ENCODE assay signal across 12 cellular contexts in genomic region chr19:12833418-12833746, GRCh38. TPM values are rescaled to one million over a fixed set of nuclear protein-coding genes. Genes with fewer than 3 reads are reported as not detected.
DNase-seq lines count a peak whose midpoint lies in the region; ATAC-seq and TF ChIP-seq lines count a peak whose summit lies in the region.
"Had no signal": no experiment of that assay in that cellular context is flagged by ENCODE, and none has a peak within 500 bp of the region (broad histone marks: within the 10 kb centered on the region; RNA-seq: fewer than 3 reads in every experiment).

No MANE protein-coding gene starts in this region.

- no peak for TF ChIP-seq EP300 in upper lobe of left lung (IDR thresholded peaks at IDR 0.05)

- BruUV-seq in PC-9 (replicated peaks; lab: Mats Ljungman, UMichigan): no TSS peak

- peak overlapping the region; percentile 82 for H3K4me2 ChIP-seq in PC-9

- H3K4me1 ChIP-seq in heart right ventricle (peaks cover 4 to 30% (median 12%) of the 10 kb centered on the region in 9 donors), PC-9 (replicated peaks; ENCODE audit: insufficient read depth) (peaks cover 14% of the 10 kb centered on the region), iPS-15b (ENCODE audit: control insufficient read depth, insufficient read depth, low read length) (peaks cover 2% of the 10 kb centered on the region), upper lobe of left lung (peaks cover 18 to 44% (median 22%) of the 10 kb centered on the region in 4 donors)

- WGBS in heart right ventricle, 2 donors: 0 to 1% methylated on average over 6 of the region's 6 CpGs
- WGBS in upper lobe of left lung, 2 donors: 0 to 11% methylated on average over 1 of the region's 6 CpGs

- CTCF ChIA-PET in PC-9 (lab: Charles Lee): no interaction called here

- ATAC-seq in heart right ventricle: no peak
- no peak for ATAC-seq in Right ventricle myocardium inferior
- ATAC-seq in upper lobe of left lung (ENCODE audit: low FRiP score in 2 of 2): no peak
- no peak for ATAC-seq in HG02852 (IDR thresholded peaks at IDR 0.05; ENCODE audit: unreplicated experiment)
- ATAC-seq in GM19035 (IDR thresholded peaks at IDR 0.05; ENCODE audit: unreplicated experiment): no peak

- no peaks in the 10 kb centered on the region for H4K20me1 ChIP-seq in PC-9 (ENCODE audit: insufficient read depth)

- H3K4me3 ChIP-seq in heart right ventricle: peak overlapping the region in 7 of 10 donors; percentile 29 to 51 (median 42)
- H3K4me3 ChIP-seq in PC-9: peak overlapping the region; percentile 45; the same call in 1 of the 2 replicates
- peak overlapping the region; percentile 43 for H3K4me3 ChIP-seq in iPS-15b (ENCODE audit: low read depth, low read length)
- H3K4me3 ChIP-seq in upper lobe of left lung: peak overlapping the region in 3 of 4 donors; percentile 42 to 53 (median 45)

- no peaks in the 10 kb centered on the region for H3K36me3 ChIP-seq in heart right ventricle
- H3K36me3 ChIP-seq in PC-9 (ENCODE audit: low read depth): no peaks in the 10 kb centered on the region
- no peaks in the 10 kb centered on the region for H3K36me3 ChIP-seq in iPS-15b (ENCODE audit: control insufficient read depth, insufficient read depth, low read length)
- H3K36me3 ChIP-seq in upper lobe of left lung: no peaks in the 10 kb centered on the region
- H3K36me3 ChIP-seq: SJSA1, thyroid gland had no signal

- no peak overlapping the region for H3K27ac ChIP-seq in heart right ventricle
- H3K27ac ChIP-seq in PC-9: no peak overlapping the region
- no peak overlapping the region for H3K27ac ChIP-seq in upper lobe of left lung
- H3K27ac ChIP-seq: SJSA1, thyroid gland had no signal

- intact Hi-C loops in heart right ventricle (cut with DNase I) (no loop called here), Right ventricle myocardium inferior (cut with DNase I) (no loop called here), PC-9 (cut with micrococcal nuclease; ENCODE audit: unreplicated experiment) (no loop called here)

- H3K9me2 ChIP-seq in PC-9 (ENCODE audit: insufficient read depth): no peaks in the 10 kb centered on the region

- no peak overlapping the region for H3K9ac ChIP-seq in iPS-15b (ENCODE audit: low read depth, low read length)

- TF ChIP-seq CTCF in heart right ventricle (IDR thresholded peaks at IDR 0.05) (no peak), PC-9 (conservative IDR thresholded peaks at IDR 0.05) (no peak), upper lobe of left lung (IDR thresholded peaks at IDR 0.05) (no peak)

- no peaks in the 10 kb centered on the region for H3K9me3 ChIP-seq in heart right ventricle
- no peaks in the 10 kb centered on the region for H3K9me3 ChIP-seq in PC-9 (ENCODE audit: insufficient read depth, low read depth)
- no peaks in the 10 kb centered on the region for H3K9me3 ChIP-seq in iPS-15b (ENCODE audit: control insufficient read depth, insufficient read depth, low read length)
- H3K9me3 ChIP-seq in upper lobe of left lung: no peaks in the 10 kb centered on the region
- H3K9me3 ChIP-seq: thyroid gland had no signal

- H2AFZ ChIP-seq in PC-9: no peak overlapping the region

- H3K27me3 ChIP-seq in heart right ventricle: peaks cover 29 to 100% (median 96%) of the 10 kb centered on the region in 7 donors
- peaks cover 20% of the 10 kb centered on the region; the same call in 1 of the 2 replicates for H3K27me3 ChIP-seq in PC-9 (ENCODE audit: insufficient read depth, low read depth)
- H3K27me3 ChIP-seq in iPS-15b (ENCODE audit: control insufficient read depth, insufficient read depth, low read length): peaks cover 25% of the 10 kb centered on the region
- peaks cover 4 to 67% (median 40%) of the 10 kb centered on the region in 4 donors for H3K27me3 ChIP-seq in upper lobe of left lung

- H3F3A ChIP-seq in PC-9 (ENCODE audit: insufficient read depth, low read depth): peaks cover 37% of the 10 kb centered on the region

- DNase-seq in heart right ventricle (no peak), Right ventricle myocardium inferior (ENCODE audit: missing footprints) (no peak), PC-9 (no peak), upper lobe of left lung (no peak), ACHN (no peak)

- TF ChIP-seq POLR2A in upper lobe of left lung (IDR thresholded peaks at IDR 0.05): no peak

- H3K79me2 ChIP-seq in PC-9 (ENCODE audit: low read depth): no peaks in the 10 kb centered on the region

- POLR2A ChIA-PET in PC-9 (lab: Charles Lee; ENCODE audit: unreplicated experiment): no interaction called here

- in situ Hi-C loops in ACHN (cut with HindIII; ENCODE audit: low pct_ligation_motif_present, low pct_unique_long_range_greater_than_20kb, low sequenced_read_pairs): no loop called here

RNA-seq across cellular contexts. Expression of gene RTBDN, which starts 1.0 kb away (rescaled TPM):
- total RNA-seq in heart right ventricle: not detected
- not detected for polyA plus RNA-seq in heart right ventricle
- total RNA-seq in Right ventricle myocardium inferior: not detected
- 0.78 and 1.0 TPM in 2 replicates for total RNA-seq in PC-9 (2021)
- not detected for total RNA-seq in upper lobe of left lung
- total RNA-seq: endothelial cell of umbilical vein, liver, SJSA1, thyroid gland had no signal
- polyA plus RNA-seq: endothelial cell of umbilical vein, liver had no signal

RNA-seq across cellular contexts. Expression of gene MAST1, which starts 4.9 kb away (rescaled TPM):
- total RNA-seq in heart right ventricle (under 1 TPM in 8 of 10 donors, not detected in 2; 0.15 to 0.88 (median 0.37) TPM), Right ventricle myocardium inferior (0.22 TPM), PC-9 (2021) (11.4 and 11.9 TPM in 2 replicates), upper lobe of left lung (under 1 TPM in 3 of 6 donors, not detected in 3; 0.17 to 0.89 (median 0.61) TPM)
- polyA plus RNA-seq in heart right ventricle: under 1 TPM; 0.07 to 0.23 TPM
- total RNA-seq: SJSA1 had no signal

RNA-seq across cellular contexts. Expression of gene RNASEH2A, which starts 27.0 kb away (rescaled TPM):
- total RNA-seq in heart right ventricle (1 to 10 TPM; 1.9 to 5.7 (median 4.1) TPM), Right ventricle myocardium inferior (6.3 TPM), PC-9 (2021) (38.6 and 60.4 TPM in 2 replicates), upper lobe of left lung (1 to 10 TPM; 4.2 to 7.6 (median 5.6) TPM)
- polyA plus RNA-seq in heart right ventricle: 1 to 10 TPM; 3.1 to 6.9 TPM

RNA-seq across cellular contexts. Expression of gene THSD8, which starts 31.5 kb away (rescaled TPM):
- total RNA-seq in heart right ventricle: 1 to 10 TPM in 9 of 10 donors, under 1 TPM in 1; 0.72 to 4.8 (median 2.4) TPM
- polyA plus RNA-seq in heart right ventricle: 1 to 10 TPM; 2.7 to 3.8 TPM
- total RNA-seq in Right ventricle myocardium inferior: 1.7 TPM
- 28.8 and 30.0 TPM in 2 replicates for total RNA-seq in PC-9 (2021)
- 1 to 10 TPM in 2 of 6 donors, not detected in 4; 4.6 to 6.0 TPM for total RNA-seq in upper lobe of left lung
- total RNA-seq: SJSA1 had no signal
- polyA plus RNA-seq: endothelial cell of umbilical vein had no signal

RNA-seq across cellular contexts. Expression of gene PRDX2, which starts 31.8 kb away (rescaled TPM):
- total RNA-seq in heart right ventricle: 100 to 1,000 TPM; 532 to 789 (median 744) TPM
- 100 to 1,000 TPM; 235 to 827 TPM for polyA plus RNA-seq in heart right ventricle
- 692 TPM for total RNA-seq in Right ventricle myocardium inferior
- total RNA-seq in PC-9 (2021): 268 and 271 TPM in 2 replicates
- 100 to 1,000 TPM in 4 of 6 donors, 10 to 100 TPM in 2; 57.6 to 173 (median 123) TPM for total RNA-seq in upper lobe of left lung
